Comparison of ENCODE assay signal across 1 cellular context in genomic region chr7:44986218-44987053, GRCh38.
TF ChIP-seq lines count a peak whose summit lies in the region.

No MANE protein-coding gene starts in this region.

TF ChIP-seq in WTC11, 78 proteins besides CTCF, POLR2A, EP300 and RAD21 (continued from another document and continues in another):
- TF ChIP-seq FOXP4 (CRISPR knock-in tag; IDR thresholded peaks at IDR 0.05), result peak; percentile 89
- TF ChIP-seq ETV6 (CRISPR knock-in tag; IDR thresholded peaks at IDR 0.05), result peak; percentile 92
- TF ChIP-seq ARID4B (CRISPR knock-in tag; IDR thresholded peaks at IDR 0.05; ENCODE audit: borderline replicate concordance), result peak; percentile 89
- TF ChIP-seq ZNF671 (CRISPR knock-in tag; IDR thresholded peaks at IDR 0.05), result no peak
- no peak for TF ChIP-seq NR3C1 (CRISPR knock-in tag; conservative IDR thresholded peaks at IDR 0.05; ENCODE audit: low read depth)
- TF ChIP-seq NR1H2 (CRISPR knock-in tag; IDR thresholded peaks at IDR 0.05), result no peak
- no peak; the same call in 1 of the 2 replicates for TF ChIP-seq USF2 (CRISPR knock-in tag; IDR thresholded peaks at IDR 0.05)
- TF ChIP-seq RORB (CRISPR knock-in tag; IDR thresholded peaks at IDR 0.05), result no peak
- TF ChIP-seq E2F5 (CRISPR knock-in tag; IDR thresholded peaks at IDR 0.05), result peak; percentile 83; the same call in 1 of the 2 replicates
- no peak for TF ChIP-seq ZNF219 (CRISPR knock-in tag; IDR thresholded peaks at IDR 0.05; ENCODE audit: borderline replicate concordance)
- no peak for TF ChIP-seq ZNF423 (CRISPR knock-in tag; IDR thresholded peaks at IDR 0.05)
- no peak for TF ChIP-seq ZMAT4 (CRISPR knock-in tag; IDR thresholded peaks at IDR 0.05)
- no peak for TF ChIP-seq MXD4 (CRISPR knock-in tag; IDR thresholded peaks at IDR 0.05; ENCODE audit: borderline replicate concordance)
- peak; percentile 95; the same call in 1 of the 2 replicates for TF ChIP-seq KAT7 (CRISPR knock-in tag; IDR thresholded peaks at IDR 0.05; ENCODE audit: borderline replicate concordance)
- no peak for TF ChIP-seq MLX (CRISPR knock-in tag; IDR thresholded peaks at IDR 0.05)
- TF ChIP-seq STAT6 (CRISPR knock-in tag; conservative IDR thresholded peaks at IDR 0.05; ENCODE audit: low read depth), result no peak
- peak; percentile 41; the same call in 1 of the 2 replicates for TF ChIP-seq AFF4 (CRISPR knock-in tag; IDR thresholded peaks at IDR 0.05; ENCODE audit: borderline replicate concordance)
- TF ChIP-seq RELA (CRISPR knock-in tag; IDR thresholded peaks at IDR 0.05; ENCODE audit: borderline replicate concordance), result no peak; the same call in 1 of the 2 replicates
- no peak for TF ChIP-seq JAZF1 (CRISPR knock-in tag; IDR thresholded peaks at IDR 0.05)
- TF ChIP-seq ELF4 (CRISPR knock-in tag; IDR thresholded peaks at IDR 0.05; ENCODE audit: low read depth), result no peak
- TF ChIP-seq PRRX2 (CRISPR knock-in tag; IDR thresholded peaks at IDR 0.05), result no peak
- TF ChIP-seq ZSCAN18 (CRISPR knock-in tag; IDR thresholded peaks at IDR 0.05), result no peak
- no peak for TF ChIP-seq E2F4 (CRISPR knock-in tag; IDR thresholded peaks at IDR 0.05; ENCODE audit: borderline replicate concordance, low read depth)
- no peak for TF ChIP-seq PREB (CRISPR knock-in tag; IDR thresholded peaks at IDR 0.05; ENCODE audit: borderline replicate concordance)
- no peak for TF ChIP-seq ZNF416 (CRISPR knock-in tag; IDR thresholded peaks at IDR 0.05)
- TF ChIP-seq SOX15 (CRISPR knock-in tag; IDR thresholded peaks at IDR 0.05), result no peak
- peak; percentile 88 for TF ChIP-seq NFE2L1 (CRISPR knock-in tag; IDR thresholded peaks at IDR 0.05)
- peak; percentile 96 for TF ChIP-seq CREM (CRISPR knock-in tag; IDR thresholded peaks at IDR 0.05)
- peak; percentile 74; the same call in 1 of the 2 replicates for TF ChIP-seq AR (CRISPR knock-in tag; IDR thresholded peaks at IDR 0.05)
- no peak for TF ChIP-seq FOXJ3 (CRISPR knock-in tag; IDR thresholded peaks at IDR 0.05; ENCODE audit: borderline replicate concordance)
